1 cellular context compared by ENCODE assay signal in the genomic region with DNA sequence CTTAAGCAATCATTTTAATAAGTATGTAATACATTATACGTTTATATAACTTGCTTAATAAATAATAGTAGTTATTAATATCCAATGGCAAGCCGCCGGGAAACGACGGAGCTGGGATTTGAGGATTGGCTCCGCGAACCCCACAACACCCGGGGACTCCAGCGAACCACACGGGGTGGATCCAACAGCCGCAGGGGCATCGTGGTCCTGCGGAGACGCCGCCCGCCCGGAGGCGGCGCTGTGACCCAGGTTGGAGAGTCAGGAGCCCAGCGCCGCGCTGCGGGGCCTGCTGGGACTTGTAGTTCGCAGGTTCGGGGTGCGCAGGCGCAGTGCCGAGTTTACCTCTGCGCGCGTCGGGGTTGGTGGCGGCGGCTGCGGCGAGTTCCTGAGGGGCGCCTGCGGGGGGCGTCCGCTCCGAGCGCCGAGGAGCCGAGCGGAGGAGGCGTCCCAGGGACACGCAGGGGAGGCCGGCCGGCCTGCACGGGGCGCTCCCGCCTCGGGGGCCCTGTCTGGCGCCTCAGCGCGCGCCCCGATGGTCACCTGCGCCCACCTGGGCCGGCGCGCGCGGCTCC.
TF ChIP-seq lines count a peak whose summit lies in the region.

TSS of gene ZNF554 (plus strand) at position 329 of the 572 bp plus-strand sequence. CDS start at position 533, 204 bp downstream.

TF ChIP-seq in GM23338, 12 proteins besides CTCF, POLR2A, EP300 and RAD21 (continued from another document):
- TF ChIP-seq, protein P1, sequence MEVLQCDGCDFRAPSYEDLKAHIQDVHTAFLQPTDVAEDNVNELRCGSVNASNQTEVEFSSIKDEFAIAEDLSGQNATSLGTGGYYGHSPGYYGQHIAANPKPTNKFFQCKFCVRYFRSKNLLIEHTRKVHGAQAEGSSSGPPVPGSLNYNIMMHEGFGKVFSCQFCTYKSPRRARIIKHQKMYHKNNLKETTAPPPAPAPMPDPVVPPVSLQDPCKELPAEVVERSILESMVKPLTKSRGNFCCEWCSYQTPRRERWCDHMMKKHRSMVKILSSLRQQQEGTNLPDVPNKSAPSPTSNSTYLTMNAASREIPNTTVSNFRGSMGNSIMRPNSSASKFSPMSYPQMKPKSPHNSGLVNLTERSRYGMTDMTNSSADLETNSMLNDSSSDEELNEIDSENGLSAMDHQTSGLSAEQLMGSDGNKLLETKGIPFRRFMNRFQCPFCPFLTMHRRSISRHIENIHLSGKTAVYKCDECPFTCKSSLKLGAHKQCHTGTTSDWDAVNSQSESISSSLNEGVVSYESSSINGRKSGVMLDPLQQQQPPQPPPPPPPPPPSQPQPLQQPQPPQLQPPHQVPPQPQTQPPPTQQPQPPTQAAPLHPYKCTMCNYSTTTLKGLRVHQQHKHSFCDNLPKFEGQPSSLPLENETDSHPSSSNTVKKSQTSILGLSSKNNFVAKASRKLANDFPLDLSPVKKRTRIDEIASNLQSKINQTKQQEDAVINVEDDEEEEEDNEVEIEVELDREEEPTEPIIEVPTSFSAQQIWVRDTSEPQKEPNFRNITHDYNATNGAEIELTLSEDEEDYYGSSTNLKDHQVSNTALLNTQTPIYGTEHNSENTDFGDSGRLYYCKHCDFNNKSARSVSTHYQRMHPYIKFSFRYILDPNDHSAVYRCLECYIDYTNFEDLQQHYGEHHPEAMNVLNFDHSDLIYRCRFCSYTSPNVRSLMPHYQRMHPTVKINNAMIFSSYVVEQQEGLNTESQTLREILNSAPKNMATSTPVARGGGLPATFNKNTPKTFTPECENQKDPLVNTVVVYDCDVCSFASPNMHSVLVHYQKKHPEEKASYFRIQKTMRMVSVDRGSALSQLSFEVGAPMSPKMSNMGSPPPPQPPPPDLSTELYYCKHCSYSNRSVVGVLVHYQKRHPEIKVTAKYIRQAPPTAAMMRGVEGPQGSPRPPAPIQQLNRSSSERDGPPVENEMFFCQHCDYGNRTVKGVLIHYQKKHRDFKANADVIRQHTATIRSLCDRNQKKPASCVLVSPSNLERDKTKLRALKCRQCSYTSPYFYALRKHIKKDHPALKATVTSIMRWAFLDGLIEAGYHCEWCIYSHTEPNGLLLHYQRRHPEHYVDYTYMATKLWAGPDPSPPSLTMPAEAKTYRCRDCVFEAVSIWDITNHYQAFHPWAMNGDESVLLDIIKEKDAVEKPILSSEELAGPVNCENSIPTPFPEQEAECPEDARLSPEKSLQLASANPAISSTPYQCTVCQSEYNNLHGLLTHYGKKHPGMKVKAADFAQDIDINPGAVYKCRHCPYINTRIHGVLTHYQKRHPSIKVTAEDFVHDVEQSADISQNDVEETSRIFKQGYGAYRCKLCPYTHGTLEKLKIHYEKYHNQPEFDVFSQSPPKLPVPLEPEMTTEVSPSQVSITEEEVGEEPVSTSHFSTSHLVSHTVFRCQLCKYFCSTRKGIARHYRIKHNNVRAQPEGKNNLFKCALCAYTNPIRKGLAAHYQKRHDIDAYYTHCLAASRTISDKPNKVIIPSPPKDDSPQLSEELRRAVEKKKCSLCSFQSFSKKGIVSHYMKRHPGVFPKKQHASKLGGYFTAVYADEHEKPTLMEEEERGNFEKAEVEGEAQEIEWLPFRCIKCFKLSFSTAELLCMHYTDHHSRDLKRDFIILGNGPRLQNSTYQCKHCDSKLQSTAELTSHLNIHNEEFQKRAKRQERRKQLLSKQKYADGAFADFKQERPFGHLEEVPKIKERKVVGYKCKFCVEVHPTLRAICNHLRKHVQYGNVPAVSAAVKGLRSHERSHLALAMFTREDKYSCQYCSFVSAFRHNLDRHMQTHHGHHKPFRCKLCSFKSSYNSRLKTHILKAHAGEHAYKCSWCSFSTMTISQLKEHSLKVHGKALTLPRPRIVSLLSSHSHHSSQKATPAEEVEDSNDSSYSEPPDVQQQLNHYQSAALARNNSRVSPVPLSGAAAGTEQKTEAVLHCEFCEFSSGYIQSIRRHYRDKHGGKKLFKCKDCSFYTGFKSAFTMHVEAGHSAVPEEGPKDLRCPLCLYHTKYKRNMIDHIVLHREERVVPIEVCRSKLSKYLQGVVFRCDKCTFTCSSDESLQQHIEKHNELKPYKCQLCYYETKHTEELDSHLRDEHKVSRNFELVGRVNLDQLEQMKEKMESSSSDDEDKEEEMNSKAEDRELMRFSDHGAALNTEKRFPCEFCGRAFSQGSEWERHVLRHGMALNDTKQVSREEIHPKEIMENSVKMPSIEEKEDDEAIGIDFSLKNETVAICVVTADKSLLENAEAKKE (CRISPR knock-in tag; IDR thresholded peaks at IDR 0.05) = no peak
- peak; percentile 69 for TF ChIP-seq POLR2AphosphoS5 (IDR thresholded peaks at IDR 0.05; ENCODE audit: low read depth)
- no peak for TF ChIP-seq NANOG (IDR thresholded peaks at IDR 0.05; ENCODE audit: borderline replicate concordance)
- peak; percentile 83 for TF ChIP-seq CREB1 (CRISPR knock-in tag; IDR thresholded peaks at IDR 0.05; ENCODE audit: low read depth)
- no peak for TF ChIP-seq ZNF114 (CRISPR knock-in tag; IDR thresholded peaks at IDR 0.05)
- TF ChIP-seq EZH2phosphoT487 (IDR thresholded peaks at IDR 0.05; ENCODE audit: unreplicated experiment) = no peak
